Comparison of ENCODE assay signal across 1 cellular context in the genomic region with DNA sequence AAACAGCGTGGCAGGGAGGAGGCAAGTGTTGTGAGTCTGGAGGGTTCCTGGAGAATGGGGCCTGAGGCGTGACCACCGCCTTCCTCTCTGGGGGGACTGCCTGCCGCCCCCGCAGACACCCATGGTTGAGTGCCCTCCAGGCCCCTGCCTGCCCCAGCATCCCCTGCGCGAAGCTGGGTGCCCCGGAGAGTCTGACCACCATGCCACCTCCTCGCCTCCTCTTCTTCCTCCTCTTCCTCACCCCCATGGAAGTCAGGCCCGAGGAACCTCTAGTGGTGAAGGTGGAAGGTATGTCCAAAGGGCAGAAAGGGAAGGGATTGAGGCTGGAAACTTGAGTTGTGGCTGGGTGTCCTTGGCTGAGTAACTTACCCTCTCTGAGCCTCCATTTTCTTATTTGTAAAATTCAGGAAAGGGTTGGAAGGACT.
TF ChIP-seq lines count a peak whose summit lies in the region.

A gene (plus strand): TSS at position 171 of the 425 bp plus-strand sequence. CDS start 30 bp downstream, at position 201.

TF ChIP-seq in GM12878, 131 proteins besides CTCF, POLR2A, EP300 and RAD21 (continued from another document):
- TF ChIP-seq YY1 (IDR thresholded peaks at IDR 0.05; ENCODE audit: low read depth, low read length), result peak; percentile 32; the same call in 1 of the 2 replicates
- 0 out of 2 replicates have a peak, but pooled peaks have one; percentile 30 for TF ChIP-seq NBN (IDR thresholded peaks at IDR 0.05)
- TF ChIP-seq KAT2A (conservative IDR thresholded peaks at IDR 0.05; ENCODE audit: control insufficient read depth, low read depth, low read length), result no peak
- TF ChIP-seq CBFB (IDR thresholded peaks at IDR 0.05; ENCODE audit: low read depth), result 0 out of 2 replicates have a peak, but pooled peaks have one; percentile 12
- peak; percentile 74 for TF ChIP-seq IKZF1 (conservative IDR thresholded peaks at IDR 0.05)
- TF ChIP-seq, protein P1, sequence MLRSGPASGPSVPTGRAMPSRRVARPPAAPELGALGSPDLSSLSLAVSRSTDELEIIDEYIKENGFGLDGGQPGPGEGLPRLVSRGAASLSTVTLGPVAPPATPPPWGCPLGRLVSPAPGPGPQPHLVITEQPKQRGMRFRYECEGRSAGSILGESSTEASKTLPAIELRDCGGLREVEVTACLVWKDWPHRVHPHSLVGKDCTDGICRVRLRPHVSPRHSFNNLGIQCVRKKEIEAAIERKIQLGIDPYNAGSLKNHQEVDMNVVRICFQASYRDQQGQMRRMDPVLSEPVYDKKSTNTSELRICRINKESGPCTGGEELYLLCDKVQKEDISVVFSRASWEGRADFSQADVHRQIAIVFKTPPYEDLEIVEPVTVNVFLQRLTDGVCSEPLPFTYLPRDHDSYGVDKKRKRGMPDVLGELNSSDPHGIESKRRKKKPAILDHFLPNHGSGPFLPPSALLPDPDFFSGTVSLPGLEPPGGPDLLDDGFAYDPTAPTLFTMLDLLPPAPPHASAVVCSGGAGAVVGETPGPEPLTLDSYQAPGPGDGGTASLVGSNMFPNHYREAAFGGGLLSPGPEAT (IDR thresholded peaks at IDR 0.05; ENCODE audit: low read depth), result peak; percentile 30; the same call in 1 of the 2 replicates
- peak; percentile 66 for TF ChIP-seq RUNX3 (IDR thresholded peaks at IDR 0.05; ENCODE audit: low read length)
- no peak for TF ChIP-seq ZZZ3 (IDR thresholded peaks at IDR 0.05; ENCODE audit: control insufficient read depth, insufficient read length, low read depth)
- TF ChIP-seq PAX8 (IDR thresholded peaks at IDR 0.05), result peak; percentile 70
- TF ChIP-seq, protein P2, sequence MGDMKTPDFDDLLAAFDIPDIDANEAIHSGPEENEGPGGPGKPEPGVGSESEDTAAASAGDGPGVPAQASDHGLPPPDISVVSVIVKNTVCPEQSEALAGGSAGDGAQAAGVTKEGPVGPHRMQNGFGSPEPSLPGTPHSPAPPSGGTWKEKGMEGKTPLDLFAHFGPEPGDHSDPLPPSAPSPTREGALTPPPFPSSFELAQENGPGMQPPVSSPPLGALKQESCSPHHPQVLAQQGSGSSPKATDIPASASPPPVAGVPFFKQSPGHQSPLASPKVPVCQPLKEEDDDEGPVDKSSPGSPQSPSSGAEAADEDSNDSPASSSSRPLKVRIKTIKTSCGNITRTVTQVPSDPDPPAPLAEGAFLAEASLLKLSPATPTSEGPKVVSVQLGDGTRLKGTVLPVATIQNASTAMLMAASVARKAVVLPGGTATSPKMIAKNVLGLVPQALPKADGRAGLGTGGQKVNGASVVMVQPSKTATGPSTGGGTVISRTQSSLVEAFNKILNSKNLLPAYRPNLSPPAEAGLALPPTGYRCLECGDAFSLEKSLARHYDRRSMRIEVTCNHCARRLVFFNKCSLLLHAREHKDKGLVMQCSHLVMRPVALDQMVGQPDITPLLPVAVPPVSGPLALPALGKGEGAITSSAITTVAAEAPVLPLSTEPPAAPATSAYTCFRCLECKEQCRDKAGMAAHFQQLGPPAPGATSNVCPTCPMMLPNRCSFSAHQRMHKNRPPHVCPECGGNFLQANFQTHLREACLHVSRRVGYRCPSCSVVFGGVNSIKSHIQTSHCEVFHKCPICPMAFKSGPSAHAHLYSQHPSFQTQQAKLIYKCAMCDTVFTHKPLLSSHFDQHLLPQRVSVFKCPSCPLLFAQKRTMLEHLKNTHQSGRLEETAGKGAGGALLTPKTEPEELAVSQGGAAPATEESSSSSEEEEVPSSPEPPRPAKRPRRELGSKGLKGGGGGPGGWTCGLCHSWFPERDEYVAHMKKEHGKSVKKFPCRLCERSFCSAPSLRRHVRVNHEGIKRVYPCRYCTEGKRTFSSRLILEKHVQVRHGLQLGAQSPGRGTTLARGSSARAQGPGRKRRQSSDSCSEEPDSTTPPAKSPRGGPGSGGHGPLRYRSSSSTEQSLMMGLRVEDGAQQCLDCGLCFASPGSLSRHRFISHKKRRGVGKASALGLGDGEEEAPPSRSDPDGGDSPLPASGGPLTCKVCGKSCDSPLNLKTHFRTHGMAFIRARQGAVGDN (IDR thresholded peaks at IDR 0.05), result peak; percentile 91
- peak; percentile 89 for TF ChIP-seq SMARCA5 (IDR thresholded peaks at IDR 0.05)
- no peak for TF ChIP-seq ASH2L (IDR thresholded peaks at IDR 0.05; ENCODE audit: borderline replicate concordance, low read depth)
- TF ChIP-seq, protein P3, sequence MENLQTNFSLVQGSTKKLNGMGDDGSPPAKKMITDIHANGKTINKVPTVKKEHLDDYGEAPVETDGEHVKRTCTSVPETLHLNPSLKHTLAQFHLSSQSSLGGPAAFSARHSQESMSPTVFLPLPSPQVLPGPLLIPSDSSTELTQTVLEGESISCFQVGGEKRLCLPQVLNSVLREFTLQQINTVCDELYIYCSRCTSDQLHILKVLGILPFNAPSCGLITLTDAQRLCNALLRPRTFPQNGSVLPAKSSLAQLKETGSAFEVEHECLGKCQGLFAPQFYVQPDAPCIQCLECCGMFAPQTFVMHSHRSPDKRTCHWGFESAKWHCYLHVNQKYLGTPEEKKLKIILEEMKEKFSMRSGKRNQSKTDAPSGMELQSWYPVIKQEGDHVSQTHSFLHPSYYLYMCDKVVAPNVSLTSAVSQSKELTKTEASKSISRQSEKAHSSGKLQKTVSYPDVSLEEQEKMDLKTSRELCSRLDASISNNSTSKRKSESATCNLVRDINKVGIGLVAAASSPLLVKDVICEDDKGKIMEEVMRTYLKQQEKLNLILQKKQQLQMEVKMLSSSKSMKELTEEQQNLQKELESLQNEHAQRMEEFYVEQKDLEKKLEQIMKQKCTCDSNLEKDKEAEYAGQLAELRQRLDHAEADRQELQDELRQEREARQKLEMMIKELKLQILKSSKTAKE (IDR thresholded peaks at IDR 0.05; ENCODE audit: low read depth, poor library complexity, severe bottlenecking), result peak; percentile 45
- peak; percentile 81 for TF ChIP-seq ZNF217 (IDR thresholded peaks at IDR 0.05)
- TF ChIP-seq TCF7 (IDR thresholded peaks at IDR 0.05; ENCODE audit: borderline replicate concordance), result no peak
- TF ChIP-seq EED (IDR thresholded peaks at IDR 0.05; ENCODE audit: low read depth), result peak; percentile 17; the same call in 1 of the 2 replicates
- TF ChIP-seq DPF2 (IDR thresholded peaks at IDR 0.05), result peak; percentile 84
- TF ChIP-seq PAX5 (IDR thresholded peaks at IDR 0.05; ENCODE audit: borderline replicate concordance, low read depth, low read length), result peak; percentile 99
- TF ChIP-seq CBX3 (IDR thresholded peaks at IDR 0.05; ENCODE audit: borderline replicate concordance, low read depth), result no peak
- peak; percentile 71 for TF ChIP-seq NR2F1 (conservative IDR thresholded peaks at IDR 0.05)
- peak; percentile 33 to 43; a peak in 2 of 4 replicates for TF ChIP-seq IKZF2 (IDR thresholded peaks at IDR 0.05)
- TF ChIP-seq GATAD2B (conservative IDR thresholded peaks at IDR 0.05; ENCODE audit: low read depth), result peak; percentile 64
- peak; percentile 14 to 78; a peak in 2 of 4 replicates for TF ChIP-seq BHLHE40 (IDR thresholded peaks at IDR 0.05; ENCODE audit: borderline replicate concordance in 1 of 2, low read depth in 2 of 2, low read length in 1 of 2)
- TF ChIP-seq, protein P4, sequence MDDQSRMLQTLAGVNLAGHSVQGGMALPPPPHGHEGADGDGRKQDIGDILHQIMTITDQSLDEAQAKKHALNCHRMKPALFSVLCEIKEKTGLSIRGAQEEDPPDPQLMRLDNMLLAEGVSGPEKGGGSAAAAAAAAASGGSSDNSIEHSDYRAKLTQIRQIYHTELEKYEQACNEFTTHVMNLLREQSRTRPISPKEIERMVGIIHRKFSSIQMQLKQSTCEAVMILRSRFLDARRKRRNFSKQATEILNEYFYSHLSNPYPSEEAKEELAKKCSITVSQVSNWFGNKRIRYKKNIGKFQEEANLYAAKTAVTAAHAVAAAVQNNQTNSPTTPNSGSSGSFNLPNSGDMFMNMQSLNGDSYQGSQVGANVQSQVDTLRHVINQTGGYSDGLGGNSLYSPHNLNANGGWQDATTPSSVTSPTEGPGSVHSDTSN (IDR thresholded peaks at IDR 0.05; ENCODE audit: insufficient replicate concordance, low read depth, low read length), result no peak
- TF ChIP-seq, protein P5, sequence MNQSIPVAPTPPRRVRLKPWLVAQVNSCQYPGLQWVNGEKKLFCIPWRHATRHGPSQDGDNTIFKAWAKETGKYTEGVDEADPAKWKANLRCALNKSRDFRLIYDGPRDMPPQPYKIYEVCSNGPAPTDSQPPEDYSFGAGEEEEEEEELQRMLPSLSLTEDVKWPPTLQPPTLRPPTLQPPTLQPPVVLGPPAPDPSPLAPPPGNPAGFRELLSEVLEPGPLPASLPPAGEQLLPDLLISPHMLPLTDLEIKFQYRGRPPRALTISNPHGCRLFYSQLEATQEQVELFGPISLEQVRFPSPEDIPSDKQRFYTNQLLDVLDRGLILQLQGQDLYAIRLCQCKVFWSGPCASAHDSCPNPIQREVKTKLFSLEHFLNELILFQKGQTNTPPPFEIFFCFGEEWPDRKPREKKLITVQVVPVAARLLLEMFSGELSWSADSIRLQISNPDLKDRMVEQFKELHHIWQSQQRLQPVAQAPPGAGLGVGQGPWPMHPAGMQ (IDR thresholded peaks at IDR 0.05; ENCODE audit: borderline replicate concordance), result no peak
- peak; percentile 35; the same call in 1 of the 2 replicates for TF ChIP-seq TAF1 (IDR thresholded peaks at IDR 0.05; ENCODE audit: borderline replicate concordance, low read depth, low read length)
